7 cellular contexts compared by ENCODE assay signal in genomic region chr2:10488142-10488541, GRCh38. TPM values are rescaled to one million over a fixed set of nuclear protein-coding genes. Genes with fewer than 3 reads are reported as not detected.
DNase-seq lines count a peak whose midpoint lies in the region; ATAC-seq, FAIRE-seq and TF ChIP-seq lines count a peak whose summit lies in the region.
"Not testable (repeated sequence)": the region's sequence is repeated elsewhere in the genome, so short reads cannot be mapped to it uniquely, and the experiment has no call there.

No MANE protein-coding gene starts in this region.

- H4K20me1 ChIP-seq in HepG2 (ENCODE audit: insufficient read depth, low read length) = not testable (repeated sequence)

- WGBS in HepG2 (ENCODE audit: low lambda C conversion rate) = 74% methylated on average over 8 of the region's 8 CpGs
- WGBS in suprapubic skin = 91% methylated on average over 8 of the region's 8 CpGs

- not testable (repeated sequence) for TF ChIP-seq CTCF in MCF 10A (IDR thresholded peaks at IDR 0.05; ENCODE audit: unreplicated experiment); HepG2 (CRISPR knock-in tag; IDR thresholded peaks at IDR 0.05); suprapubic skin (IDR thresholded peaks at IDR 0.05)

- TF ChIP-seq POLR2A in HepG2 (IDR thresholded peaks at IDR 0.05; ENCODE audit: insufficient read depth in 1 of 2, low read depth in 2 of 2, low read length in 2 of 2); suprapubic skin (IDR thresholded peaks at IDR 0.05): not testable (repeated sequence)

- TF ChIP-seq RAD21 in HepG2 (CRISPR knock-in tag; IDR thresholded peaks at IDR 0.05) = not testable (repeated sequence)

- POLR2A ChIA-PET in CD8-positive, alpha-beta memory T cell (lab: Charles Lee); activated CD4-positive, alpha-beta memory T cell treated with anti-CD3 and anti-CD28 coated beads for 36 hours (lab: Charles Lee); MCF 10A (lab: Yijun Ruan, JAX); HepG2 (lab: Yijun Ruan, JAX): not testable (repeated sequence)

- not testable (repeated sequence) for H3K4me3 ChIP-seq in CD8-positive, alpha-beta memory T cell (ENCODE audit: low read length); HepG2 (replicated peaks in 1 of 3; ENCODE audit: insufficient read depth in 1 of 3, low read depth in 2 of 3, low read length in 3 of 3); suprapubic skin

- not testable (repeated sequence) for H3K9ac ChIP-seq in HepG2 (ENCODE audit: insufficient read depth, low read depth, low read length)

- not testable (repeated sequence) for H3K27ac ChIP-seq in CD8-positive, alpha-beta memory T cell (ENCODE audit: low read depth, low read length); HepG2 (ENCODE audit: extremely low read length, insufficient read depth, low read length); suprapubic skin

- not testable (repeated sequence) for DNase-seq in CD8-positive, alpha-beta memory T cell; MCF 10A (ENCODE audit: unreplicated experiment); HepG2 (ENCODE audit: low spot score)
- DNase-seq in activated CD4-positive, alpha-beta memory T cell treated with anti-CD3 and anti-CD28 coated beads for 36 hours = peak; percentile 7
- DNase-seq in activated T-cell treated with anti-CD3 and anti-CD28 coated beads, Interleukin-2, amount 50 U/mL, for 48 hours = peak; percentile 6 to 7
- DNase-seq in sciatic nerve (ENCODE audit: low spot score) = peak; percentile 27
- peak; percentile 2 to 41 for DNase-seq in suprapubic skin (ENCODE audit: low spot score in 2 of 2)

- not testable (repeated sequence) for H3K36me3 Mint-ChIP-seq in CD8-positive, alpha-beta memory T cell; activated CD4-positive, alpha-beta memory T cell treated with anti-CD3 and anti-CD28 coated beads for 36 hours; MCF 10A (ENCODE audit: insufficient read depth, unreplicated experiment)

- H3K4me3 Mint-ChIP-seq in CD8-positive, alpha-beta memory T cell = peak overlapping the region in 1 of 7 donors; percentile 65
- not testable (repeated sequence) for H3K4me3 Mint-ChIP-seq in activated CD4-positive, alpha-beta memory T cell treated with anti-CD3 and anti-CD28 coated beads for 36 hours; MCF 10A (ENCODE audit: unreplicated experiment)

- not testable (repeated sequence) for H2AFZ ChIP-seq in HepG2 (ENCODE audit: low read length)

- ATAC-seq in HepG2, sciatic nerve: not testable (repeated sequence)

- not testable (repeated sequence) for H3K27me3 Mint-ChIP-seq in CD8-positive, alpha-beta memory T cell; activated CD4-positive, alpha-beta memory T cell treated with anti-CD3 and anti-CD28 coated beads for 36 hours
- peaks cover 25% of the 10 kb centered on the region for H3K27me3 Mint-ChIP-seq in MCF 10A (ENCODE audit: insufficient read depth, unreplicated experiment)

- TF ChIP-seq EP300 in HepG2 (IDR thresholded peaks at IDR 0.05; ENCODE audit: low read depth in 2 of 2, low read length in 2 of 2); HepG2 (CRISPR knock-in tag; IDR thresholded peaks at IDR 0.05; ENCODE audit: borderline replicate concordance); suprapubic skin (IDR thresholded peaks at IDR 0.05): not testable (repeated sequence)

- not testable (repeated sequence) for FAIRE-seq in HepG2 (lab: Jason Lieb, UNC)

- not testable (repeated sequence) for H3K4me2 ChIP-seq in HepG2 (ENCODE audit: low read depth, low read length)

- CTCF ChIA-PET in CD8-positive, alpha-beta memory T cell (lab: Charles Lee); activated CD4-positive, alpha-beta memory T cell treated with anti-CD3 and anti-CD28 coated beads for 36 hours (lab: Charles Lee); MCF 10A (lab: Yijun Ruan, JAX); HepG2 (lab: Yijun Ruan, JAX; ENCODE audit: low intra/inter-chr PET ratio, low total read pairs): not testable (repeated sequence)

- intact Hi-C loops in activated CD4-positive, alpha-beta memory T cell treated with anti-CD3 and anti-CD28 coated beads for 36 hours (cut with micrococcal nuclease); MCF 10A (cut with micrococcal nuclease); sciatic nerve (cut with DNase I): not testable (repeated sequence)
- intact Hi-C loops in HepG2 (cut with micrococcal nuclease; ENCODE audit: unreplicated experiment) = loop anchor here (5.0 kb wide), 1 partner anchor 36 kb away; no protein-coding TSS in a partner anchor

- H3K27me3 ChIP-seq in CD8-positive, alpha-beta memory T cell (ENCODE audit: insufficient read depth, low read length, poor library complexity, severe bottlenecking) = not testable (repeated sequence)
- H3K27me3 ChIP-seq in HepG2 (ENCODE audit: control insufficient read depth in 1 of 2, insufficient read depth in 2 of 2, low read length in 2 of 2) (peaks cover 4 to 51% of the 10 kb centered on the region in 2 experiments; a peak in 4 of 5 replicates), suprapubic skin (peaks cover 14% of the 10 kb centered on the region)

- peaks cover 8 to 15% (median 13%) of the 10 kb centered on the region in 3 donors for H3K4me1 Mint-ChIP-seq in CD8-positive, alpha-beta memory T cell
- H3K4me1 Mint-ChIP-seq in activated CD4-positive, alpha-beta memory T cell treated with anti-CD3 and anti-CD28 coated beads for 36 hours (ENCODE audit: low read depth) = peaks cover 20% of the 10 kb centered on the region
- not testable (repeated sequence) for H3K4me1 Mint-ChIP-seq in MCF 10A (ENCODE audit: insufficient read depth, unreplicated experiment)

- peak overlapping the region in 7 of 8 donors; percentile 84 to 98 (median 89) for H3K27ac Mint-ChIP-seq in CD8-positive, alpha-beta memory T cell
- H3K27ac Mint-ChIP-seq in activated CD4-positive, alpha-beta memory T cell treated with anti-CD3 and anti-CD28 coated beads for 36 hours = not testable (repeated sequence)
- peak overlapping the region; percentile 70 for H3K27ac Mint-ChIP-seq in MCF 10A (ENCODE audit: low read depth, unreplicated experiment)

- not testable (repeated sequence) for BruUV-seq in MCF 10A (replicated peaks; lab: Mats Ljungman, UMichigan); HepG2 (replicated peaks; lab: Mats Ljungman, UMichigan)

- H3K79me2 ChIP-seq in HepG2 (ENCODE audit: insufficient read depth, low read length) = not testable (repeated sequence)

- H3K4me1 ChIP-seq in CD8-positive, alpha-beta memory T cell (ENCODE audit: insufficient read depth, low read length); suprapubic skin: not testable (repeated sequence)
- H3K4me1 ChIP-seq in HepG2 (ENCODE audit: insufficient read depth, low read length) = peaks cover 38% of the 10 kb centered on the region

- H3K9me3 ChIP-seq in CD8-positive, alpha-beta memory T cell (ENCODE audit: low read length); HepG2 (ENCODE audit: low read length); suprapubic skin: not testable (repeated sequence)

- in situ Hi-C loops in HepG2 (cut with HindIII; ENCODE audit: extremely low pct_ligation_motif_present, low pct_unique_long_range_greater_than_20kb) = not testable (repeated sequence)

- H3K9me3 Mint-ChIP-seq in CD8-positive, alpha-beta memory T cell = peaks cover 0 to 11% (median 5%) of the 10 kb centered on the region in 5 donors
- not testable (repeated sequence) for H3K9me3 Mint-ChIP-seq in activated CD4-positive, alpha-beta memory T cell treated with anti-CD3 and anti-CD28 coated beads for 36 hours; MCF 10A (ENCODE audit: unreplicated experiment)

- not testable (repeated sequence) for H3K36me3 ChIP-seq in CD8-positive, alpha-beta memory T cell (ENCODE audit: insufficient read depth, low read length); HepG2 (replicated peaks in 1 of 2; ENCODE audit: control insufficient read depth in 1 of 2, insufficient read depth in 2 of 2, low read length in 2 of 2); suprapubic skin

RNA-seq across cellular contexts. Expression of gene ODC1, which starts 40.0 kb away (rescaled TPM):
- total RNA-seq in CD8-positive, alpha-beta memory T cell = 100 to 1,000 TPM; 565 to 566 TPM
- 57.1 TPM for polyA plus RNA-seq in CD8-positive, alpha-beta memory T cell
- 100 to 1,000 TPM; 138 to 142 TPM for total RNA-seq in activated CD4-positive, alpha-beta memory T cell treated with anti-CD3 and anti-CD28 coated beads for 36 hours
- total RNA-seq in MCF 10A (2022) = 321 and 341 TPM in 2 replicates
- 371 and 422 TPM in 2 replicates for total RNA-seq in HepG2 (2016; rRNA removed; fragmentation: Illumina TruSeq; extraction: Trizol)
- total RNA-seq in HepG2 (2016; cell fraction: cytosol; rRNA removed; fragmentation: Illumina TruSeq; extraction: Trizol; ENCODE audit: low read depth) = 747 and 845 TPM in 2 replicates
- total RNA-seq in HepG2 (2016; cell fraction: insoluble cytoplasmic fraction; rRNA removed; fragmentation: Illumina TruSeq; extraction: Trizol) = 382 and 405 TPM in 2 replicates
- total RNA-seq in HepG2 (2016; cell fraction: membrane; rRNA removed; fragmentation: Illumina TruSeq; extraction: Trizol) = 1,179 and 1,380 TPM in 2 replicates
- total RNA-seq in HepG2 (2016; cell fraction: nucleus; rRNA removed; fragmentation: Illumina TruSeq; extraction: Trizol) = 154 and 170 TPM in 2 replicates
- polyA plus RNA-seq in HepG2 (2011; rRNA removed) = 105 and 142 TPM in 2 replicates
- 93.6 and 131 TPM in 2 replicates for polyA plus RNA-seq in HepG2 (2011; cell fraction: cytosol; rRNA removed)
- polyA plus RNA-seq in HepG2 (2011; cell fraction: nucleus; rRNA removed) = 44.5 and 56.5 TPM in 2 replicates
- 108 and 109 TPM in 2 replicates for polyA plus RNA-seq in HepG2 (2012)
- 923 and 940 TPM in 2 replicates for polyA plus RNA-seq in HepG2 (2016; cell fraction: cytosol; fragmentation: Illumina TruSeq; extraction: Trizol; ENCODE audit: low read depth)
- polyA plus RNA-seq in HepG2 (2016; cell fraction: insoluble cytoplasmic fraction; fragmentation: Illumina TruSeq; extraction: Trizol; ENCODE audit: low read depth) = 367 and 392 TPM in 2 replicates
- 1,008 and 1,080 TPM in 2 replicates for polyA plus RNA-seq in HepG2 (2016; cell fraction: membrane; fragmentation: Illumina TruSeq; extraction: Trizol; ENCODE audit: low read depth)
- 235 and 237 TPM in 2 replicates for polyA plus RNA-seq in HepG2 (2016; cell fraction: nucleus; fragmentation: Illumina TruSeq; extraction: Trizol; ENCODE audit: insufficient read depth, low read depth)
- polyA minus RNA-seq in HepG2 (2011; rRNA and poly(A)+ RNA removed; ENCODE audit: low replicate concordance) = 64.0 and 223 TPM in 2 replicates
- 53.3 and 58.5 TPM in 2 replicates for polyA minus RNA-seq in HepG2 (2011; cell fraction: cytosol; rRNA and poly(A)+ RNA removed)
- 32.7 and 35.2 TPM in 2 replicates for polyA minus RNA-seq in HepG2 (2011; cell fraction: nucleus; rRNA and poly(A)+ RNA removed)
- 33.1 TPM for total RNA-seq in sciatic nerve
- 10 to 100 TPM; 16.5 to 76.6 (median 40.8) TPM for total RNA-seq in suprapubic skin
